Comparison of ENCODE assay signal across 18 cellular contexts in genomic region chr11:75893202-75893601, GRCh38.
DNase-seq lines count a peak whose midpoint lies in the region; ATAC-seq and TF ChIP-seq lines count a peak whose summit lies in the region.
"Had no signal": no experiment of that assay in that cellular context is flagged by ENCODE, and none has a peak within 500 bp of the region (broad histone marks: within the 10 kb centered on the region; RNA-seq: fewer than 3 reads in every experiment).

No MANE protein-coding gene starts in this region.

- peaks cover 32% of the 10 kb centered on the region for H3K4me1 Mint-ChIP-seq in activated CD8-positive, alpha-beta T cell treated with anti-CD3 and anti-CD28 coated beads for 36 hours (ENCODE audit: low read depth)
- H3K4me1 Mint-ChIP-seq in activated CD8-positive, alpha-beta T cell treated with anti-CD3 and anti-CD28 coated beads, Interleukin-2, amount 10 ng/mL, durations not matched to agents 7 days and 5 days (ENCODE audit: low read depth), result peaks cover 6% of the 10 kb centered on the region
- peaks cover 33% of the 10 kb centered on the region for H3K4me1 Mint-ChIP-seq in memory B cell
- H3K4me1 Mint-ChIP-seq in stimulated activated naive CD8-positive, alpha-beta T cell treated with anti-CD3 and anti-CD28 coated beads, Interleukin-15, Interleukin-2, amounts not matched to agents 100 ng/mL and 50 ng/mL, for 24 hours (ENCODE audit: low read depth), result peaks cover 66% of the 10 kb centered on the region

- peak overlapping the region; percentile 27 for H3K27ac Mint-ChIP-seq in activated CD8-positive, alpha-beta T cell treated with anti-CD3 and anti-CD28 coated beads for 36 hours
- H3K27ac Mint-ChIP-seq in activated CD8-positive, alpha-beta T cell treated with anti-CD3 and anti-CD28 coated beads, Interleukin-2, amount 10 ng/mL, durations not matched to agents 7 days and 5 days, result no peak overlapping the region
- peak overlapping the region; percentile 84 for H3K27ac Mint-ChIP-seq in memory B cell
- peak overlapping the region; percentile 38 for H3K27ac Mint-ChIP-seq in stimulated activated naive CD8-positive, alpha-beta T cell treated with anti-CD3 and anti-CD28 coated beads, Interleukin-15, Interleukin-2, amounts not matched to agents 100 ng/mL and 50 ng/mL, for 24 hours

- intact Hi-C loops in activated CD8-positive, alpha-beta T cell treated with anti-CD3 and anti-CD28 coated beads for 36 hours (cut with micrococcal nuclease), result no loop called here

- no peaks in the 10 kb centered on the region for H3K9me3 Mint-ChIP-seq in activated CD8-positive, alpha-beta T cell treated with anti-CD3 and anti-CD28 coated beads for 36 hours
- no peaks in the 10 kb centered on the region for H3K9me3 Mint-ChIP-seq in activated CD8-positive, alpha-beta T cell treated with anti-CD3 and anti-CD28 coated beads, Interleukin-2, amount 10 ng/mL, durations not matched to agents 7 days and 5 days (ENCODE audit: insufficient read depth)
- H3K9me3 Mint-ChIP-seq in memory B cell, result no peaks in the 10 kb centered on the region
- no peaks in the 10 kb centered on the region for H3K9me3 Mint-ChIP-seq in stimulated activated naive CD8-positive, alpha-beta T cell treated with anti-CD3 and anti-CD28 coated beads, Interleukin-15, Interleukin-2, amounts not matched to agents 100 ng/mL and 50 ng/mL, for 24 hours
- H3K9me3 Mint-ChIP-seq: CD4-positive, alpha-beta memory T cell had no signal

- DNase-seq in activated CD8-positive, alpha-beta T cell treated with anti-CD3 and anti-CD28 coated beads for 36 hours, result no peak
- no peak for DNase-seq in activated CD8-positive, alpha-beta T cell treated with anti-CD3 and anti-CD28 coated beads, Interleukin-2, amount 10 ng/mL, durations not matched to agents 7 days and 5 days
- DNase-seq in GM20000 (ENCODE audit: low spot score) (peak; percentile 25), memory B cell (ENCODE audit: low spot score in 2 of 2) (no peak), NCI-H2029 (lab: John Stamatoyannopoulos, UW) (no peak), AML-193 (lab: John Stamatoyannopoulos, UW) (no peak)
- DNase-seq: CD4-positive, alpha-beta memory T cell; DND-41; GF-D8; MV-4-11; NCI-H1436; NCI-H2081; NCI-H2227 treated with DMSO at 0.1 percent for 48 hours; NCI-H69; PC-9 had no signal

- TF ChIP-seq CTCF in activated CD8-positive, alpha-beta T cell treated with anti-CD3 and anti-CD28 coated beads for 36 hours (IDR thresholded peaks at IDR 0.05), result no peak
- no peak for TF ChIP-seq CTCF in GM20000 (IDR thresholded peaks at IDR 0.05; ENCODE audit: extremely low read depth, missing control alignments)

- peak; percentile 35 for ATAC-seq in activated CD8-positive, alpha-beta T cell treated with anti-CD3 and anti-CD28 coated beads for 36 hours
- ATAC-seq in activated CD8-positive, alpha-beta T cell treated with anti-CD3 and anti-CD28 coated beads, Interleukin-2, amount 10 ng/mL, durations not matched to agents 7 days and 5 days, result no peak
- ATAC-seq in memory B cell (ENCODE audit: low read depth) (no peak), GM19397 (IDR thresholded peaks at IDR 0.05; ENCODE audit: unreplicated experiment) (no peak)
- ATAC-seq: A549 had no signal

- CTCF ChIA-PET in activated CD8-positive, alpha-beta T cell treated with anti-CD3 and anti-CD28 coated beads for 36 hours (lab: Charles Lee), result interaction anchor here (0.6 to 13.4 kb wide), 4 partner anchors 87 to 315 kb away, joined by 3 to 192 read pairs (median 18); partner anchors contain the start of gene WNT11
- CTCF ChIA-PET in activated CD8-positive, alpha-beta T cell treated with anti-CD3 and anti-CD28 coated beads, Interleukin-2, amount 10 ng/mL, durations not matched to agents 7 days and 5 days (lab: Charles Lee), result interaction anchor here (1.0 to 3.6 kb wide), 4 partner anchors 90 to 426 kb away, joined by 3 to 30 read pairs (median 4); no protein-coding TSS in a partner anchor

- no peaks in the 10 kb centered on the region for H3K27me3 Mint-ChIP-seq in activated CD8-positive, alpha-beta T cell treated with anti-CD3 and anti-CD28 coated beads for 36 hours
- no peaks in the 10 kb centered on the region for H3K27me3 Mint-ChIP-seq in activated CD8-positive, alpha-beta T cell treated with anti-CD3 and anti-CD28 coated beads, Interleukin-2, amount 10 ng/mL, durations not matched to agents 7 days and 5 days (ENCODE audit: low read depth)
- no peaks in the 10 kb centered on the region for H3K27me3 Mint-ChIP-seq in memory B cell
- no peaks in the 10 kb centered on the region for H3K27me3 Mint-ChIP-seq in stimulated activated naive CD8-positive, alpha-beta T cell treated with anti-CD3 and anti-CD28 coated beads, Interleukin-15, Interleukin-2, amounts not matched to agents 100 ng/mL and 50 ng/mL, for 24 hours
- H3K27me3 Mint-ChIP-seq: CD4-positive, alpha-beta memory T cell had no signal

- H3K36me3 Mint-ChIP-seq in activated CD8-positive, alpha-beta T cell treated with anti-CD3 and anti-CD28 coated beads for 36 hours (ENCODE audit: low read depth), result peaks cover 9% of the 10 kb centered on the region
- H3K36me3 Mint-ChIP-seq in activated CD8-positive, alpha-beta T cell treated with anti-CD3 and anti-CD28 coated beads, Interleukin-2, amount 10 ng/mL, durations not matched to agents 7 days and 5 days (ENCODE audit: low read depth), result peaks cover 4% of the 10 kb centered on the region
- H3K36me3 Mint-ChIP-seq in memory B cell, result peaks cover 14% of the 10 kb centered on the region
- peaks cover 35% of the 10 kb centered on the region for H3K36me3 Mint-ChIP-seq in stimulated activated naive CD8-positive, alpha-beta T cell treated with anti-CD3 and anti-CD28 coated beads, Interleukin-15, Interleukin-2, amounts not matched to agents 100 ng/mL and 50 ng/mL, for 24 hours (ENCODE audit: low read depth)

- POLR2A ChIA-PET in activated CD8-positive, alpha-beta T cell treated with anti-CD3 and anti-CD28 coated beads for 36 hours (lab: Charles Lee), result no interaction called here
- POLR2A ChIA-PET in activated CD8-positive, alpha-beta T cell treated with anti-CD3 and anti-CD28 coated beads, Interleukin-2, amount 10 ng/mL, durations not matched to agents 7 days and 5 days (lab: Charles Lee), result no interaction called here

- no peak overlapping the region for H3K4me3 Mint-ChIP-seq in activated CD8-positive, alpha-beta T cell treated with anti-CD3 and anti-CD28 coated beads for 36 hours
- H3K4me3 Mint-ChIP-seq in activated CD8-positive, alpha-beta T cell treated with anti-CD3 and anti-CD28 coated beads, Interleukin-2, amount 10 ng/mL, durations not matched to agents 7 days and 5 days, result no peak overlapping the region
- H3K4me3 Mint-ChIP-seq in memory B cell, result no peak overlapping the region
- H3K4me3 Mint-ChIP-seq in stimulated activated naive CD8-positive, alpha-beta T cell treated with anti-CD3 and anti-CD28 coated beads, Interleukin-15, Interleukin-2, amounts not matched to agents 100 ng/mL and 50 ng/mL, for 24 hours, result peak overlapping the region; percentile 14
- H3K4me3 Mint-ChIP-seq: CD4-positive, alpha-beta memory T cell had no signal
